ENCODE assay signal across 32 cellular contexts in genomic region chr1:244297087-244297486, GRCh38.
"Had no signal": no experiment of that assay in that cellular context is flagged by ENCODE, and none has a peak within 500 bp of the region (broad histone marks: within the 10 kb centered on the region; RNA-seq: fewer than 3 reads in every experiment).

No MANE protein-coding gene starts in this region.

- H3K27ac Mint-ChIP-seq: activated CD4-positive, alpha-beta memory T cell treated with anti-CD3 and anti-CD28 coated beads for 36 hours; activated CD4-positive, alpha-beta T cell treated with anti-CD3 and anti-CD28 coated beads, Interleukin-2, amount 10 ng/mL, durations not matched to agents 24 days and 14 days; activated CD8-positive, alpha-beta T cell treated with anti-CD3 and anti-CD28 coated beads for 36 hours; activated naive CD4-positive, alpha-beta T cell treated with anti-CD3 and anti-CD28 coated beads for 36 hours; activated naive CD8-positive, alpha-beta T cell; activated naive CD8-positive, alpha-beta T cell treated with anti-CD3 and anti-CD28 coated beads, Interleukin-2, amount 10 ng/mL, durations not matched to agents 7 days and 5 days; activated naive CD8-positive, alpha-beta T cell treated with anti-CD3 and anti-CD28 coated beads, Interleukin-2, amount 50 U/mL, for 24 hours; activated T-cell treated with anti-CD3 and anti-CD28 coated beads, Interleukin-2, amount 50 U/mL, for 72 hours; activated T-helper 2 cell treated with anti-CD3 and anti-CD28 coated beads, Interferon-gamma antibody, Interleukin-2, Interleukin-4, amounts not matched to agents 10 μg/mL and 5 μg/mL and 100 μg/mL, durations not matched to agents 14 hours and 24 hours and 36 hours; T-helper 17 cell had no signal

- H3K9me3 Mint-ChIP-seq: activated B cell treated with CpG ODN at 0.5 μM for 24 hours; activated CD4-positive, alpha-beta memory T cell treated with anti-CD3 and anti-CD28 coated beads for 36 hours; activated CD4-positive, alpha-beta T cell treated with anti-CD3 and anti-CD28 coated beads, Interleukin-2, amount 10 ng/mL, durations not matched to agents 24 days and 14 days; activated CD8-positive, alpha-beta T cell treated with anti-CD3 and anti-CD28 coated beads for 36 hours; activated naive CD4-positive, alpha-beta T cell treated with anti-CD3 and anti-CD28 coated beads for 36 hours; activated naive CD8-positive, alpha-beta T cell treated with anti-CD3 and anti-CD28 coated beads, Interleukin-2, amount 10 ng/mL, durations not matched to agents 7 days and 5 days; activated naive CD8-positive, alpha-beta T cell treated with anti-CD3 and anti-CD28 coated beads, Interleukin-2, amount 50 U/mL, for 24 hours; activated T-cell treated with anti-CD3 and anti-CD28 coated beads, Interleukin-2, amount 50 U/mL, for 4 hours; activated T-cell treated with anti-CD3 and anti-CD28 coated beads, Interleukin-2, amount 50 U/mL, for 72 hours; activated T-helper 2 cell treated with anti-CD3 and anti-CD28 coated beads, Interferon-gamma antibody, Interleukin-2, Interleukin-4, amounts not matched to agents 10 μg/mL and 5 μg/mL and 100 μg/mL, durations not matched to agents 14 hours and 24 hours and 36 hours; T-cell had no signal

- H3K9me3 ChIP-seq: ascending aorta had no signal

- H3K36me3 ChIP-seq: ascending aorta, cardiac muscle cell had no signal

- DNase-seq: activated B cell treated with CpG ODN at 0.5 μM for 24 hours; activated CD4-positive, alpha-beta memory T cell treated with anti-CD3 and anti-CD28 coated beads for 36 hours; activated CD4-positive, alpha-beta T cell treated with anti-CD3 and anti-CD28 coated beads for 4 hours; activated CD4-positive, alpha-beta T cell treated with anti-CD3 and anti-CD28 coated beads, Interleukin-2, amount 10 ng/mL, durations not matched to agents 24 days and 14 days; activated CD4-positive, alpha-beta T cell treated with anti-CD3 and anti-CD28 coated beads, Interleukin-2, amount 50 U/mL, for 1 hour; activated CD4-positive, alpha-beta T cell treated with anti-CD3 and anti-CD28 coated beads, Interleukin-2, amount 50 U/mL, for 4 hours; activated CD4-positive, CD25-positive, alpha-beta regulatory T cell treated with anti-CD3 and anti-CD28 coated beads, Interleukin-2, amount 50 U/mL, for 72 hours; activated CD8-positive, alpha-beta memory T cell treated with anti-CD3 and anti-CD28 coated beads, Interleukin-2, amount 50 U/mL, for 4 hours; activated CD8-positive, alpha-beta T cell treated with anti-CD3 and anti-CD28 coated beads for 36 hours; activated effector memory CD4-positive, alpha-beta T cell treated with Interleukin-2 at 50 U/mL for 16 hours; activated gamma-delta T cell; activated naive CD4-positive, alpha-beta T cell treated with anti-CD3 and anti-CD28 coated beads for 36 hours; activated naive CD4-positive, alpha-beta T cell treated with anti-CD3 and anti-CD28 coated beads, Interleukin-2, amount 50 U/mL, for 16 hours; activated naive CD8-positive, alpha-beta T cell treated with anti-CD3 and anti-CD28 coated beads, Interleukin-2, amount 10 ng/mL, durations not matched to agents 7 days and 5 days; activated naive CD8-positive, alpha-beta T cell treated with anti-CD3 and anti-CD28 coated beads, Interleukin-2, amount 50 U/mL, for 24 hours; activated T-cell treated with anti-CD3 and anti-CD28 coated beads for 4 hours; activated T-cell treated with anti-CD3 and anti-CD28 coated beads, Interleukin-2, amount 50 U/mL, for 1 hour; activated T-cell treated with anti-CD3 and anti-CD28 coated beads, Interleukin-2, amount 50 U/mL, for 4 hours; activated T-cell treated with anti-CD3 and anti-CD28 coated beads, Interleukin-2, amount 50 U/mL, for 72 hours; central memory CD4-positive, alpha-beta T cell; T-cell; T-helper 17 cell; T-helper 9 cell had no signal

- H3K27ac ChIP-seq: ascending aorta, cardiac muscle cell, VCaP had no signal

- ATAC-seq: activated CD8-positive, alpha-beta T cell treated with anti-CD3 and anti-CD28 coated beads for 36 hours; activated naive CD8-positive, alpha-beta T cell treated with anti-CD3 and anti-CD28 coated beads, Interleukin-2, amount 50 U/mL, for 24 hours; activated T-cell treated with anti-CD3 and anti-CD28 coated beads, Interleukin-2, amount 50 U/mL, for 4 hours; activated T-cell treated with anti-CD3 and anti-CD28 coated beads, Interleukin-2, amount 50 U/mL, for 72 hours; T-cell; T-helper 17 cell had no signal

- H3K27me3 Mint-ChIP-seq: activated B cell treated with CpG ODN at 0.5 μM for 24 hours; activated CD4-positive, alpha-beta memory T cell treated with anti-CD3 and anti-CD28 coated beads for 36 hours; activated CD8-positive, alpha-beta T cell treated with anti-CD3 and anti-CD28 coated beads for 36 hours; activated naive CD8-positive, alpha-beta T cell; activated naive CD8-positive, alpha-beta T cell treated with anti-CD3 and anti-CD28 coated beads, Interleukin-2, amount 10 ng/mL, durations not matched to agents 7 days and 5 days; activated naive CD8-positive, alpha-beta T cell treated with anti-CD3 and anti-CD28 coated beads, Interleukin-2, amount 50 U/mL, for 24 hours; brain; T-cell had no signal

- H3K27me3 ChIP-seq: ascending aorta, cardiac muscle cell had no signal

- H3K4me3 ChIP-seq: ascending aorta, cardiac muscle cell had no signal

- H3K36me3 Mint-ChIP-seq: activated CD4-positive, alpha-beta memory T cell treated with anti-CD3 and anti-CD28 coated beads for 36 hours; activated naive CD8-positive, alpha-beta T cell; activated naive CD8-positive, alpha-beta T cell treated with anti-CD3 and anti-CD28 coated beads, Interleukin-2, amount 10 ng/mL, durations not matched to agents 7 days and 5 days; brain; T-cell had no signal

- FAIRE-seq: bronchial epithelial cell, colon, TTC549 had no signal

- H3K4me3 Mint-ChIP-seq: activated B cell treated with CpG ODN at 0.5 μM for 24 hours; activated CD4-positive, alpha-beta memory T cell treated with anti-CD3 and anti-CD28 coated beads for 36 hours; activated CD4-positive, alpha-beta T cell treated with anti-CD3 and anti-CD28 coated beads, Interleukin-2, amount 10 ng/mL, durations not matched to agents 24 days and 14 days; activated CD8-positive, alpha-beta T cell treated with anti-CD3 and anti-CD28 coated beads for 36 hours; activated naive CD4-positive, alpha-beta T cell treated with anti-CD3 and anti-CD28 coated beads for 36 hours; activated naive CD8-positive, alpha-beta T cell; activated naive CD8-positive, alpha-beta T cell treated with anti-CD3 and anti-CD28 coated beads, Interleukin-2, amount 10 ng/mL, durations not matched to agents 7 days and 5 days; activated naive CD8-positive, alpha-beta T cell treated with anti-CD3 and anti-CD28 coated beads, Interleukin-2, amount 50 U/mL, for 24 hours; activated T-cell treated with anti-CD3 and anti-CD28 coated beads, Interleukin-2, amount 50 U/mL, for 4 hours; activated T-cell treated with anti-CD3 and anti-CD28 coated beads, Interleukin-2, amount 50 U/mL, for 72 hours; brain; T-cell had no signal
